ENCODE assay signal across 21 cellular contexts in the genomic region with DNA sequence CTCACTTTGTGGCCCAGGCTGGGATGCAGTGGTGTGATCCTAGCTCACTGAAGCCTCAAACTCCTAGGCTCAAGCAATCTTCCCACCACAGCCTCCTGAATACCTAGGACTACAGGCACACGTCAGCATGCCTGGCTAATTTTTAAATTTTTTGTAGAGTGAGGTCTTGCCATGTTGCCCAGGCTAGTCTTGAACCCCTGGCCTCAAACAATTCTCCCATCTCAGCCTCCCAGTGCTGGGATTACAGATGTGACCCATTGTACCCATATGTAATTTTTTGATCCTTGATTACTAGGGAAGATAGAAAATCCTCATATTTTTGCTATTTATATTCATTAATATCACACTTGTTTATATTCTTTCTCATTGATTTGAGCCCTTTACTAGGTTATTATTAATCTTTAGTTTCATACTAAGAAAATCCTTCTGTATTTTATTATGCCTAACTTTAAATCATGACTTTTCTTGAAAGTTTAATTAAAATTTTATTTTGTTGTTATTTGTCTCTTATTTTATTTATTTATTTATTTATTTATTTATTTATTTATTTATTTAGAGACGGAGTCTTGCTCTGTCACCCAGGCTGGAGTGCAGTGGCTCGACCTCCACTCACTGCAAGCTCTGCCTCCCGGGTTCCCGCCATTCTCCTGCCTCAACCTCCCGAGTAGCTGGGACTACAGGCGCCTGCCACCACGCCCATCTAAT.
DNase-seq lines count a peak whose midpoint lies in the region; ATAC-seq and TF ChIP-seq lines count a peak whose summit lies in the region.
"Had no signal": no experiment of that assay in that cellular context is flagged by ENCODE, and none has a peak within 500 bp of the region (broad histone marks: within the 10 kb centered on the region; RNA-seq: fewer than 3 reads in every experiment).

No MANE protein-coding gene starts in this region.

- H3K9me3 Mint-ChIP-seq in central memory CD8-positive, alpha-beta T cell: no peaks in the 10 kb centered on the region

- CTCF ChIA-PET in HEK293 (lab: Yijun Ruan, JAX): no interaction called here

- H3K27me3 Mint-ChIP-seq in central memory CD8-positive, alpha-beta T cell: no peaks in the 10 kb centered on the region
- H3K27me3 Mint-ChIP-seq: CD4-positive, alpha-beta T cell; CD8-positive, alpha-beta memory T cell had no signal

- TF ChIP-seq CTCF in HEK293 (tag by site-specific recombination; IDR thresholded peaks at IDR 0.05) (no peak), esophagus muscularis mucosa (IDR thresholded peaks at IDR 0.05) (no peak)

- H3K27ac ChIP-seq in HEK293 (ENCODE audit: extremely low read depth, low read depth, low read length) (no peak overlapping the region), esophagus muscularis mucosa (replicated peaks in 1 of 4) (no peak overlapping the region)
- H3K27ac ChIP-seq: BLaER1 treated with 17β-estradiol and CSF1 and Interleukin-3, amounts not matched to agents 10 nM and 100 nM; GM23248 had no signal

- no peaks in the 10 kb centered on the region for H3K4me1 Mint-ChIP-seq in central memory CD8-positive, alpha-beta T cell

- peak overlapping the region; percentile 60 for H3K27ac Mint-ChIP-seq in central memory CD8-positive, alpha-beta T cell (ENCODE audit: low read depth)
- H3K27ac Mint-ChIP-seq: CD14-positive monocyte; CD4-positive, alpha-beta T cell; HFFc6 had no signal

- no peak for ATAC-seq in central memory CD8-positive, alpha-beta T cell (replicated peaks; ENCODE audit: extremely low read depth, poor library complexity, severe bottlenecking)
- ATAC-seq in HG02610 (IDR thresholded peaks at IDR 0.05; ENCODE audit: unreplicated experiment): no peak

- H3K36me3 Mint-ChIP-seq in central memory CD8-positive, alpha-beta T cell (ENCODE audit: insufficient read depth): peaks cover 1% of the 10 kb centered on the region

- no peaks in the 10 kb centered on the region for H3K36me3 ChIP-seq in HEK293 (ENCODE audit: control insufficient read depth in 2 of 2, insufficient read depth in 1 of 2, low read length in 2 of 2)
- peaks cover 0 to 2% (median 0%) of the 10 kb centered on the region in 4 donors for H3K36me3 ChIP-seq in esophagus muscularis mucosa
- H3K36me3 ChIP-seq: BE2C; BLaER1 treated with 17β-estradiol and CSF1 and Interleukin-3, amounts not matched to agents 10 nM and 100 nM had no signal

- intact Hi-C loops in esophagus muscularis mucosa (cut with DNase I): no loop called here

- H3K4me3 ChIP-seq in HEK293 (ENCODE audit: low read depth, low read length) (no peak overlapping the region), esophagus muscularis mucosa (no peak overlapping the region)
- H3K4me3 ChIP-seq: BLaER1 treated with 17β-estradiol and CSF1 and Interleukin-3, amounts not matched to agents 10 nM and 100 nM; GM23248 had no signal

- H3K27me3 ChIP-seq in esophagus muscularis mucosa: no peaks in the 10 kb centered on the region
- H3K27me3 ChIP-seq: BE2C; BLaER1 treated with 17β-estradiol and CSF1 and Interleukin-3, amounts not matched to agents 10 nM and 100 nM had no signal

- DNase-seq in central memory CD8-positive, alpha-beta T cell (ENCODE audit: low spot score in 2 of 2): no peak
- peak; percentile 36 for DNase-seq in myocyte (ENCODE audit: low read depth)
- no peak for DNase-seq in NCI-H226
- no peak for DNase-seq in esophagus muscularis mucosa (ENCODE audit: extremely low spot score)
- DNase-seq: ACHN; AML-193; BE2C; CD4-positive, alpha-beta T cell; CD8-positive, alpha-beta memory T cell; DMS 273 treated with DMSO at 0.1 percent for 48 hours; DMS79; EL; GDM1; GM23248; H7; HCEC 1CT; HFFc6 had no signal

- no peaks in the 10 kb centered on the region for H3K4me1 ChIP-seq in HEK293 (ENCODE audit: control insufficient read depth, insufficient read depth, low read length)
- no peaks in the 10 kb centered on the region for H3K4me1 ChIP-seq in esophagus muscularis mucosa
- H3K4me1 ChIP-seq: BE2C had no signal

- TF ChIP-seq POLR2A in esophagus muscularis mucosa (IDR thresholded peaks at IDR 0.05; ENCODE audit: low read depth): no peak

- no peak for TF ChIP-seq EP300 in esophagus muscularis mucosa (IDR thresholded peaks at IDR 0.05)

- no peak overlapping the region for H3K4me3 Mint-ChIP-seq in central memory CD8-positive, alpha-beta T cell
- H3K4me3 Mint-ChIP-seq: CD14-positive monocyte; CD4-positive, alpha-beta T cell; CD8-positive, alpha-beta memory T cell; HFFc6 had no signal

- POLR2A ChIA-PET in HEK293 (lab: Yijun Ruan, JAX): no interaction called here

- H3K9me3 ChIP-seq in HEK293 (ENCODE audit: control insufficient read depth, insufficient read depth, low read depth, low read length) (no peaks in the 10 kb centered on the region; the same call in 1 of the 2 replicates), esophagus muscularis mucosa (peaks cover 0 to 9% (median 4%) of the 10 kb centered on the region in 4 donors)
- H3K9me3 ChIP-seq: BE2C had no signal

- WGBS in esophagus muscularis mucosa: 99% methylated on average over 8 of the region's 8 CpGs

TF ChIP-seq in HEK293, 187 proteins besides CTCF, POLR2A, EP300 and RAD21 (continues in another document):
- TF ChIP-seq ZNF140 (tag by site-specific recombination; IDR thresholded peaks at IDR 0.05) (peak; percentile 89; the same call in 1 of the 2 replicates), ZNF561 (tag by site-specific recombination; IDR thresholded peaks at IDR 0.05; ENCODE audit: borderline replicate concordance) (no peak), ZNF394 (tag by site-specific recombination; IDR thresholded peaks at IDR 0.05; ENCODE audit: borderline replicate concordance) (peak; percentile 95), ZFP37 (tag by site-specific recombination; IDR thresholded peaks at IDR 0.05) (0 out of 2 replicates have a peak, but pooled peaks have one; percentile 65), ZNF274 (IDR thresholded peaks at IDR 0.05; ENCODE audit: low read length) (no peak), ZNF274 (tag by site-specific recombination; IDR thresholded peaks at IDR 0.05; ENCODE audit: borderline replicate concordance) (no peak), ZNF776 (tag by site-specific recombination; IDR thresholded peaks at IDR 0.05; ENCODE audit: borderline replicate concordance) (no peak), HOXC10 (CRISPR knock-in tag; IDR thresholded peaks at IDR 0.05) (no peak)
- TF ChIP-seq, protein P1, sequence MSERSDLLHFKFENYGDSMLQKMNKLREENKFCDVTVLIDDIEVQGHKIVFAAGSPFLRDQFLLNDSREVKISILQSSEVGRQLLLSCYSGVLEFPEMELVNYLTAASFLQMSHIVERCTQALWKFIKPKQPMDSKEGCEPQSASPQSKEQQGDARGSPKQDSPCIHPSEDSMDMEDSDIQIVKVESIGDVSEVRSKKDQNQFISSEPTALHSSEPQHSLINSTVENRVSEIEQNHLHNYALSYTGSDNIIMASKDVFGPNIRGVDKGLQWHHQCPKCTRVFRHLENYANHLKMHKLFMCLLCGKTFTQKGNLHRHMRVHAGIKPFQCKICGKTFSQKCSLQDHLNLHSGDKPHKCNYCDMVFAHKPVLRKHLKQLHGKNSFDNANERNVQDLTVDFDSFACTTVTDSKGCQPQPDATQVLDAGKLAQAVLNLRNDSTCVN (tag by site-specific recombination; optimal IDR thresholded peaks at IDR 0.05): no peak
- TF ChIP-seq, protein P2, sequence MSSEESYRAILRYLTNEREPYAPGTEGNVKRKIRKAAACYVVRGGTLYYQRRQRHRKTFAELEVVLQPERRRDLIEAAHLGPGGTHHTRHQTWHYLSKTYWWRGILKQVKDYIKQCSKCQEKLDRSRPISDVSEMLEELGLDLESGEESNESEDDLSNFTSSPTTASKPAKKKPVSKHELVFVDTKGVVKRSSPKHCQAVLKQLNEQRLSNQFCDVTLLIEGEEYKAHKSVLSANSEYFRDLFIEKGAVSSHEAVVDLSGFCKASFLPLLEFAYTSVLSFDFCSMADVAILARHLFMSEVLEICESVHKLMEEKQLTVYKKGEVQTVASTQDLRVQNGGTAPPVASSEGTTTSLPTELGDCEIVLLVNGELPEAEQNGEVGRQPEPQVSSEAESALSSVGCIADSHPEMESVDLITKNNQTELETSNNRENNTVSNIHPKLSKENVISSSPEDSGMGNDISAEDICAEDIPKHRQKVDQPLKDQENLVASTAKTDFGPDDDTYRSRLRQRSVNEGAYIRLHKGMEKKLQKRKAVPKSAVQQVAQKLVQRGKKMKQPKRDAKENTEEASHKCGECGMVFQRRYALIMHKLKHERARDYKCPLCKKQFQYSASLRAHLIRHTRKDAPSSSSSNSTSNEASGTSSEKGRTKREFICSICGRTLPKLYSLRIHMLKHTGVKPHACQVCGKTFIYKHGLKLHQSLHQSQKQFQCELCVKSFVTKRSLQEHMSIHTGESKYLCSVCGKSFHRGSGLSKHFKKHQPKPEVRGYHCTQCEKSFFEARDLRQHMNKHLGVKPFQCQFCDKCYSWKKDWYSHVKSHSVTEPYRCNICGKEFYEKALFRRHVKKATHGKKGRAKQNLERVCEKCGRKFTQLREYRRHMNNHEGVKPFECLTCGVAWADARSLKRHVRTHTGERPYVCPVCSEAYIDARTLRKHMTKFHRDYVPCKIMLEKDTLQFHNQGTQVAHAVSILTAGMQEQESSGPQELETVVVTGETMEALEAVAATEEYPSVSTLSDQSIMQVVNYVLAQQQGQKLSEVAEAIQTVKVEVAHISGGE (tag by site-specific recombination; conservative IDR thresholded peaks at IDR 0.05; ENCODE audit: low read depth): peak; percentile 82
- TF ChIP-seq, protein P3, sequence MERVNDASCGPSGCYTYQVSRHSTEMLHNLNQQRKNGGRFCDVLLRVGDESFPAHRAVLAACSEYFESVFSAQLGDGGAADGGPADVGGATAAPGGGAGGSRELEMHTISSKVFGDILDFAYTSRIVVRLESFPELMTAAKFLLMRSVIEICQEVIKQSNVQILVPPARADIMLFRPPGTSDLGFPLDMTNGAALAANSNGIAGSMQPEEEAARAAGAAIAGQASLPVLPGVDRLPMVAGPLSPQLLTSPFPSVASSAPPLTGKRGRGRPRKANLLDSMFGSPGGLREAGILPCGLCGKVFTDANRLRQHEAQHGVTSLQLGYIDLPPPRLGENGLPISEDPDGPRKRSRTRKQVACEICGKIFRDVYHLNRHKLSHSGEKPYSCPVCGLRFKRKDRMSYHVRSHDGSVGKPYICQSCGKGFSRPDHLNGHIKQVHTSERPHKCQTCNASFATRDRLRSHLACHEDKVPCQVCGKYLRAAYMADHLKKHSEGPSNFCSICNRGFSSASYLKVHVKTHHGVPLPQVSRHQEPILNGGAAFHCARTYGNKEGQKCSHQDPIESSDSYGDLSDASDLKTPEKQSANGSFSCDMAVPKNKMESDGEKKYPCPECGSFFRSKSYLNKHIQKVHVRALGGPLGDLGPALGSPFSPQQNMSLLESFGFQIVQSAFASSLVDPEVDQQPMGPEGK (tag by site-specific recombination; IDR thresholded peaks at IDR 0.05): no peak
